Comparison of ENCODE assay signal across 1 cellular context in genomic region chr21:37405629-37406028, GRCh38.
TF ChIP-seq lines count a peak whose summit lies in the region.

No MANE protein-coding gene starts in this region.

TF ChIP-seq in IMR-90, 13 proteins besides CTCF, POLR2A, EP300 and RAD21:
- TF ChIP-seq ELK1 (IDR thresholded peaks at IDR 0.05; ENCODE audit: borderline replicate concordance, low read depth, low read length), result no peak
- TF ChIP-seq NFE2L2 (IDR thresholded peaks at IDR 0.05; ENCODE audit: low read depth, low read length), result no peak
- TF ChIP-seq RFX5 (IDR thresholded peaks at IDR 0.05; ENCODE audit: low read depth, low read length), result no peak
- TF ChIP-seq FOS (IDR thresholded peaks at IDR 0.05; ENCODE audit: low read depth, low read length), result no peak
- no peak for TF ChIP-seq MAFK (IDR thresholded peaks at IDR 0.05; ENCODE audit: low read depth, low read length)
